In genomic region chr5:111757582-111758283, GRCh38 we compare ENCODE assay signal across 8 cellular contexts. TPM values are rescaled to one million over a fixed set of nuclear protein-coding genes. Genes with fewer than 3 reads are reported as not detected.
A peak's percentile ranks its signal among the peaks of the same experiment; 100 is the strongest.
DNase-seq lines count a peak whose midpoint lies in the region.

No MANE protein-coding gene starts in this region.

- H3K9ac ChIP-seq in neuronal stem cell (ENCODE audit: low read depth, low read length, poor library complexity) (peak overlapping the region; percentile 83), subcutaneous abdominal adipose tissue (ENCODE audit: low read length in 5 of 5) (peak overlapping the region; percentile 42 to 87 (median 67))

- H2BK5ac ChIP-seq in neuronal stem cell (ENCODE audit: low read length) = peak overlapping the region; percentile 98

- peak overlapping the region; percentile 52 for H2BK120ac ChIP-seq in neuronal stem cell (ENCODE audit: low read depth, low read length)

- H3K23ac ChIP-seq in neuronal stem cell (ENCODE audit: low read depth, low read length, poor library complexity) = peak overlapping the region; percentile 89

- H3K18ac ChIP-seq in neuronal stem cell (ENCODE audit: low read length) = peak overlapping the region; percentile 98

- H3K4me2 ChIP-seq in neuronal stem cell (ENCODE audit: insufficient read depth, low read length, poor library complexity, severe bottlenecking) = peak overlapping the region; percentile 81

- peak overlapping the region; percentile 63 for H3K14ac ChIP-seq in neuronal stem cell (ENCODE audit: low read length)

- H2AK5ac ChIP-seq in neuronal stem cell (ENCODE audit: low read depth, low read length) = peak overlapping the region; percentile 90

- H3K4me3 ChIP-seq in neuronal stem cell (ENCODE audit: low read length in 2 of 2) = peak overlapping the region; percentile 78 to 87
- H3K4me3 ChIP-seq in subcutaneous abdominal adipose tissue (ENCODE audit: low read depth in 1 of 5, low read length in 5 of 5) = peak overlapping the region in 4 of 5 donors; percentile 77 to 87 (median 81)

- H3K27me3 ChIP-seq in neuronal stem cell (ENCODE audit: control insufficient read depth in 3 of 3, insufficient read depth in 3 of 3, low read depth in 1 of 3, low read length in 3 of 3) (no peaks in the 10 kb centered on the region), subcutaneous abdominal adipose tissue (ENCODE audit: control insufficient read depth in 5 of 5, insufficient read depth in 4 of 5, low read length in 5 of 5) (no peaks in the 10 kb centered on the region)

- peak overlapping the region; percentile 99 for H3K27ac ChIP-seq in neuronal stem cell (replicated peaks; ENCODE audit: low read length)
- peak overlapping the region; percentile 81 for H3K27ac ChIP-seq in subcutaneous abdominal adipose tissue (ENCODE audit: low read depth, low read length)

- H3K79me1 ChIP-seq in neuronal stem cell (ENCODE audit: low read depth, low read length) = no peaks in the 10 kb centered on the region

- DNase-seq in ELR (ENCODE audit: low read depth) = peak; percentile 87
- DNase-seq in GOT3 (lab: John Stamatoyannopoulos, UW) = peak; percentile 96
- DNase-seq in Kasumi-1 (lab: John Stamatoyannopoulos, UW) = peak; percentile 89 to 91
- peak; percentile 91 for DNase-seq in SIG-M5 treated with dmso at 0.1 percent for 504 hours (lab: John Stamatoyannopoulos, UW; ENCODE audit: unreplicated experiment)
- peak; percentile 36 to 79 (median 56) for DNase-seq in activated naive CD4-positive, alpha-beta T cell (lab: John Stamatoyannopoulos, UW)
- peak; percentile 57 for DNase-seq in foreskin melanocyte
- peak; percentile 67 for DNase-seq in neuronal stem cell (ENCODE audit: low spot score)

- H2BK12ac ChIP-seq in neuronal stem cell (ENCODE audit: low read length) = no peak overlapping the region

- no peak overlapping the region for H2BK15ac ChIP-seq in neuronal stem cell (ENCODE audit: low read length)

- H3K4me1 ChIP-seq in neuronal stem cell (ENCODE audit: control insufficient read depth in 2 of 2, insufficient read depth in 1 of 2, low read depth in 1 of 2, low read length in 2 of 2) (peaks cover 0 to 16% of the 10 kb centered on the region in 2 donors), subcutaneous abdominal adipose tissue (ENCODE audit: control insufficient read depth in 5 of 5, insufficient read depth in 5 of 5, low read length in 5 of 5) (peaks cover 0 to 24% (median 22%) of the 10 kb centered on the region in 5 donors)

- peak overlapping the region; percentile 68 for H3K4ac ChIP-seq in neuronal stem cell (ENCODE audit: low read length)

- H2AFZ ChIP-seq in neuronal stem cell (ENCODE audit: low read length) = peak overlapping the region; percentile 85

- H3K9me3 ChIP-seq in neuronal stem cell (replicated peaks in 1 of 2; ENCODE audit: control insufficient read depth in 2 of 2, insufficient read depth in 1 of 2, low read depth in 1 of 2, low read length in 2 of 2) (peaks cover 0 to 5% of the 10 kb centered on the region in 2 donors), subcutaneous abdominal adipose tissue (ENCODE audit: control insufficient read depth in 5 of 5, low read length in 5 of 5) (no peaks in the 10 kb centered on the region)

- H4K8ac ChIP-seq in neuronal stem cell (ENCODE audit: low read depth, low read length) = no peak overlapping the region

- H3K36me3 ChIP-seq in neuronal stem cell (replicated peaks in 1 of 2; ENCODE audit: control insufficient read depth in 2 of 2, insufficient read depth in 2 of 2, low read length in 2 of 2) (peaks cover 0 to 27% of the 10 kb centered on the region in 2 donors), subcutaneous abdominal adipose tissue (ENCODE audit: control insufficient read depth in 5 of 5, insufficient read depth in 5 of 5, low read length in 5 of 5) (no peaks in the 10 kb centered on the region)

- H4K91ac ChIP-seq in neuronal stem cell (ENCODE audit: low read depth, low read length, poor library complexity) = peak overlapping the region; percentile 96

- no CpG with 5 or more reads among the region's 88 CpGs for WGBS in neuronal stem cell (ENCODE audit: extremely low coverage in 2 of 2, insufficient read length in 2 of 2, insufficient replicate concordance in 1 of 2), 2 donors

RNA-seq across cellular contexts. Expression of gene NREP, which starts 0.7 kb away (rescaled TPM):
- polyA plus RNA-seq in neuronal stem cell (2013, experiment 1 of 2) = 466 TPM
- polyA plus RNA-seq in neuronal stem cell (2013, experiment 2 of 2) = 470 TPM

Comparison
In these comparisons a context has a peak if more than half of its experiments do, and no peak if none do; other contexts are left out.
1. Peak in every context shown above with its lines: DNase-seq, H3K4me3 ChIP-seq and H3K27ac ChIP-seq.